ENCODE assay signal across 10 cellular contexts in the genomic region with DNA sequence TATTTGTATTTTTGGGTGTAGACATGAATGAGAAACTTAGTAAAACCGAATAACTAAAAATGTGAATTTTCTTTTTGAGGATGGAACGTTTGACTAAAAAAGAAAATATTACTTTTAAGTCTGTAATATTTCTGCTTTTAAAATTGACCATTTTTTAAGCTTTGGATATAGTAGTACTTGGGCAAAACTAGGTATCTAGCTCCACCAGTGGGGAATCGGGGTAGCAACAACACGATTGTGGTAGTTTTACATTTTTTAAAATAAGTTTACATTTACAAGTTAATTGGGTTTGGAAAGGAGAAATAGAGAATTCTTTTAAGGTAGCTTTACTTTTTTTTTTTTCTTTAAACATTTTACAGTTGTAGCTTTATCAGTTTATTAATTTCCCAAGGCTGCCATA.
A peak's percentile ranks its signal among the peaks of the same experiment; 100 is the strongest.
DNase-seq lines count a peak whose midpoint lies in the region; ATAC-seq and TF ChIP-seq lines count a peak whose summit lies in the region.
"Had no signal": no experiment of that assay in that cellular context is flagged by ENCODE, and none has a peak within 500 bp of the region (broad histone marks: within the 10 kb centered on the region; RNA-seq: fewer than 3 reads in every experiment).

No MANE protein-coding gene starts in this region.

- H3K36me3 ChIP-seq in breast epithelium (peaks cover 4% of the 10 kb centered on the region), PC-9 (ENCODE audit: low read depth) (no peaks in the 10 kb centered on the region)

- H3K9me3 Mint-ChIP-seq in MCF 10A (ENCODE audit: unreplicated experiment) (no peaks in the 10 kb centered on the region), type B pancreatic cell (no peaks in the 10 kb centered on the region)
- no peaks in the 10 kb centered on the region for H3K9me3 Mint-ChIP-seq in activated CD8-positive, alpha-beta memory T cell treated with anti-CD3 and anti-CD28 coated beads, Interleukin-2, amount 10 ng/mL, durations not matched to agents 7 days and 5 days (ENCODE audit: low read depth)

- no peak for DNase-seq in MCF 10A (ENCODE audit: unreplicated experiment)
- no peak for DNase-seq in breast epithelium (ENCODE audit: low spot score in 2 of 2)
- DNase-seq in PC-9 = no peak
- DNase-seq in erythroblast (lab: John Stamatoyannopoulos, UW) = peak; percentile 23 to 48
- no peak for DNase-seq in type B pancreatic cell (ENCODE audit: extremely low spot score, unreplicated experiment)
- no peak for DNase-seq in activated CD8-positive, alpha-beta memory T cell treated with anti-CD3 and anti-CD28 coated beads, Interleukin-2, amount 10 ng/mL, durations not matched to agents 7 days and 5 days
- DNase-seq: activated T-cell treated with anti-CD3 and anti-CD28 coated beads for 4 hours, NCI-H2081 had no signal

- TF ChIP-seq POLR2A in breast epithelium (IDR thresholded peaks at IDR 0.05) (no peak), erythroblast (IDR thresholded peaks at IDR 0.05; ENCODE audit: low read length) (no peak)

- H3K36me3 Mint-ChIP-seq in MCF 10A (ENCODE audit: insufficient read depth, unreplicated experiment) (peaks cover 39% of the 10 kb centered on the region), type B pancreatic cell (peaks cover 64% of the 10 kb centered on the region)
- peaks cover 61% of the 10 kb centered on the region for H3K36me3 Mint-ChIP-seq in activated CD8-positive, alpha-beta memory T cell treated with anti-CD3 and anti-CD28 coated beads, Interleukin-2, amount 10 ng/mL, durations not matched to agents 7 days and 5 days

- intact Hi-C loops in MCF 10A (cut with micrococcal nuclease) (loop anchor here (2.0 kb wide), 1 partner anchor 153 kb away; no protein-coding TSS in a partner anchor), breast epithelium (cut with DNase I; ENCODE audit: low total_unique reads) (no loop called here), PC-9 (cut with micrococcal nuclease; ENCODE audit: unreplicated experiment) (loop anchor here (2.0 kb wide), 1 partner anchor 155 kb away; the partner anchor contains the start of gene MAN2A1)

- H3K27ac Mint-ChIP-seq in MCF 10A (ENCODE audit: low read depth, unreplicated experiment) = no peak overlapping the region
- no peak overlapping the region for H3K27ac Mint-ChIP-seq in type B pancreatic cell
- no peak overlapping the region for H3K27ac Mint-ChIP-seq in activated CD8-positive, alpha-beta memory T cell treated with anti-CD3 and anti-CD28 coated beads, Interleukin-2, amount 10 ng/mL, durations not matched to agents 7 days and 5 days

- H3K9me2 ChIP-seq in PC-9 (ENCODE audit: insufficient read depth) = peaks cover 7% of the 10 kb centered on the region; the same call in 1 of the 2 replicates

- H3F3A ChIP-seq in PC-9 (ENCODE audit: insufficient read depth, low read depth) = no peaks in the 10 kb centered on the region

- H3K27me3 Mint-ChIP-seq in MCF 10A (ENCODE audit: insufficient read depth, unreplicated experiment) = no peaks in the 10 kb centered on the region
- H3K27me3 Mint-ChIP-seq in type B pancreatic cell = no peaks in the 10 kb centered on the region
- H3K27me3 Mint-ChIP-seq in activated CD8-positive, alpha-beta memory T cell treated with anti-CD3 and anti-CD28 coated beads, Interleukin-2, amount 10 ng/mL, durations not matched to agents 7 days and 5 days = no peaks in the 10 kb centered on the region

- no peaks in the 10 kb centered on the region for H3K27me3 ChIP-seq in breast epithelium
- H3K27me3 ChIP-seq in PC-9 (ENCODE audit: insufficient read depth, low read depth) = no peaks in the 10 kb centered on the region

- BruUV-seq in MCF 10A (replicated peaks; lab: Mats Ljungman, UMichigan) (no TSS peak), PC-9 (replicated peaks; lab: Mats Ljungman, UMichigan) (no TSS peak)

- ATAC-seq in activated CD8-positive, alpha-beta memory T cell treated with anti-CD3 and anti-CD28 coated beads, Interleukin-2, amount 10 ng/mL, durations not matched to agents 7 days and 5 days = no peak
- ATAC-seq in HG02571 (IDR thresholded peaks at IDR 0.05; ENCODE audit: unreplicated experiment) = no peak
- ATAC-seq in HG02970 (IDR thresholded peaks at IDR 0.05; ENCODE audit: low FRiP score, unreplicated experiment) = no peak

- H4K20me1 ChIP-seq in PC-9 (ENCODE audit: insufficient read depth) = no peaks in the 10 kb centered on the region

- no peak overlapping the region for H2AFZ ChIP-seq in PC-9

- CTCF ChIA-PET in MCF 10A (lab: Yijun Ruan, JAX) (interaction anchor here (1.1 to 1.3 kb wide), 2 partner anchors 12 to 654 kb away, joined by 3 read pairs; no protein-coding TSS in a partner anchor), PC-9 (lab: Charles Lee) (no interaction called here)
- CTCF ChIA-PET in activated CD8-positive, alpha-beta memory T cell treated with anti-CD3 and anti-CD28 coated beads, Interleukin-2, amount 10 ng/mL, durations not matched to agents 7 days and 5 days (lab: Charles Lee) = interaction anchor here (1.0 kb wide), 1 partner anchor 9 kb away, joined by 3 read pairs; no protein-coding TSS in a partner anchor

- H3K4me1 ChIP-seq in breast epithelium = no peaks in the 10 kb centered on the region
- H3K4me1 ChIP-seq in PC-9 (replicated peaks; ENCODE audit: insufficient read depth) = no peaks in the 10 kb centered on the region

- H3K4me3 ChIP-seq in breast epithelium = no peak overlapping the region
- no peak overlapping the region for H3K4me3 ChIP-seq in PC-9

- POLR2A ChIA-PET in MCF 10A (lab: Yijun Ruan, JAX) (interaction anchor here (0.6 kb wide), 1 partner anchor 435 kb away, joined by 3 read pairs; no protein-coding TSS in a partner anchor), PC-9 (lab: Charles Lee; ENCODE audit: unreplicated experiment) (no interaction called here)

- H3K4me3 Mint-ChIP-seq in MCF 10A (ENCODE audit: unreplicated experiment) = no peak overlapping the region
- H3K4me3 Mint-ChIP-seq in type B pancreatic cell = no peak overlapping the region
- H3K4me3 Mint-ChIP-seq in activated CD8-positive, alpha-beta memory T cell treated with anti-CD3 and anti-CD28 coated beads, Interleukin-2, amount 10 ng/mL, durations not matched to agents 7 days and 5 days = no peak overlapping the region

- no peak overlapping the region for H3K27ac ChIP-seq in breast epithelium
- H3K27ac ChIP-seq in PC-9 = no peak overlapping the region

- TF ChIP-seq CTCF in MCF 10A (IDR thresholded peaks at IDR 0.05; ENCODE audit: unreplicated experiment) (peak; percentile 39), breast epithelium (IDR thresholded peaks at IDR 0.05) (no peak), PC-9 (conservative IDR thresholded peaks at IDR 0.05) (peak; percentile 55), type B pancreatic cell (conservative IDR thresholded peaks at IDR 0.05) (peak; percentile 57)

- no peaks in the 10 kb centered on the region for H3K79me2 ChIP-seq in PC-9 (ENCODE audit: low read depth)

- H3K9me3 ChIP-seq in breast epithelium (no peaks in the 10 kb centered on the region), PC-9 (ENCODE audit: insufficient read depth, low read depth) (no peaks in the 10 kb centered on the region)

- H3K4me1 Mint-ChIP-seq in MCF 10A (ENCODE audit: insufficient read depth, unreplicated experiment) (peaks cover 6% of the 10 kb centered on the region), type B pancreatic cell (ENCODE audit: unreplicated experiment) (no peaks in the 10 kb centered on the region)
- peaks cover 7% of the 10 kb centered on the region for H3K4me1 Mint-ChIP-seq in activated CD8-positive, alpha-beta memory T cell treated with anti-CD3 and anti-CD28 coated beads, Interleukin-2, amount 10 ng/mL, durations not matched to agents 7 days and 5 days

- H3K4me2 ChIP-seq in PC-9 = no peak overlapping the region

Comparison
In these comparisons a context has a peak if more than half of its experiments do, and no peak if none do; other contexts are left out.
1. CTCF ChIP-seq: peak in MCF 10A (single experiment), PC-9 (single experiment) and type B pancreatic cell (single experiment); none in breast epithelium (0 of 3).
2. DNase-seq: peak in erythroblast (2 of 2); none in MCF 10A (single experiment), breast epithelium (0 of 2), PC-9 (0 of 2), type B pancreatic cell (single experiment) and activated CD8-positive, alpha-beta memory T cell treated with anti-CD3 and anti-CD28 coated beads, Interleukin-2, amount 10 ng/mL, durations not matched to agents 7 days and 5 days (single experiment).